Comparison of ENCODE assay signal across 8 cellular contexts in the genomic region with DNA sequence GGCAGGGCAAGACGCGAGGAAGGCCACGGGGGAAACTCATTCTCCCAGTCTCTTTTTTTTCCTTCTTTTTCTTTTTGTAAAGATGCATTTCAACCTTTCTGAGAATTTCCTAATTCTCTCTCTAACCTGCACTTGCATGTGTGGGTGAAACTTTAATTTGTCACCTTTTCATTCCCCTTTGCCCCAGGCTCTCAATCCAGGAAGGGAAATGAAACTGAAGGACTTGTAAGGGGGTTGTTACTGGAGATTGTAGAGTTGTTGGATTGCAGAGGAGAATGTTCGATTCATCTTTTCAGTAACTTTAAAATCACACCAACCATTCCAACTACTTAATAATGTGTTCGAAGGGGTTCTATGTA. TPM values are rescaled to one million over a fixed set of nuclear protein-coding genes. Genes with fewer than 3 reads are reported as not detected.
DNase-seq lines count a peak whose midpoint lies in the region; ATAC-seq, FAIRE-seq and TF ChIP-seq lines count a peak whose summit lies in the region.
"Not testable (repeated sequence)": the region's sequence is repeated elsewhere in the genome, so short reads cannot be mapped to it uniquely, and the experiment has no call there.

No MANE protein-coding gene starts in this region.

- H3K4me3 ChIP-seq in CD4-positive, alpha-beta memory T cell (ENCODE audit: low read length in 2 of 2): peak overlapping the region; percentile 3 to 38
- peak overlapping the region; percentile 70 for H3K4me3 ChIP-seq in Jurkat, Clone E6-1 (ENCODE audit: low read length)
- H3K4me3 ChIP-seq in osteoblast (ENCODE audit: insufficient read depth, low read length) (peak overlapping the region; percentile 82), tibial artery (peak overlapping the region; percentile 87 to 94)

- peak; percentile 12 for FAIRE-seq in endometrium (lab: Jason Lieb, UNC)

- not testable (repeated sequence) for H3K9me3 Mint-ChIP-seq in CD4-positive, alpha-beta memory T cell; activated naive CD4-positive, alpha-beta T cell treated with anti-CD3 and anti-CD28 coated beads, Interleukin-2, amount 50 U/mL, for 72 hours

- not testable (repeated sequence) for H3K27me3 Mint-ChIP-seq in CD4-positive, alpha-beta memory T cell

- H4K20me1 ChIP-seq in osteoblast (ENCODE audit: insufficient read depth, low read length): not testable (repeated sequence)

- not testable (repeated sequence) for H3K27me3 ChIP-seq in CD4-positive, alpha-beta memory T cell (ENCODE audit: insufficient read depth, low read length); layer of hippocampus (ENCODE audit: control insufficient read depth, insufficient read depth, low read length); osteoblast (ENCODE audit: insufficient read depth, low read length); tibial artery

- POLR2A ChIA-PET in CD4-positive, alpha-beta memory T cell (lab: Charles Lee; ENCODE audit: partially characterized antibody); RWPE1 (lab: Yijun Ruan, JAX; ENCODE audit: low non-redundant PET): not testable (repeated sequence)

- peak overlapping the region; percentile 89 to 96 (median 92) for H3K4me3 Mint-ChIP-seq in CD4-positive, alpha-beta memory T cell

- H3K9me3 ChIP-seq in CD4-positive, alpha-beta memory T cell (ENCODE audit: control insufficient read depth in 1 of 2, low read length in 2 of 2); osteoblast (ENCODE audit: low read depth, low read length); tibial artery: not testable (repeated sequence)

- TF ChIP-seq CTCF in RWPE1 (conservative IDR thresholded peaks at IDR 0.05; ENCODE audit: low read depth); osteoblast (IDR thresholded peaks at IDR 0.05; ENCODE audit: extremely low read depth, low read depth, low read length); tibial artery (IDR thresholded peaks at IDR 0.05): not testable (repeated sequence)

- not testable (repeated sequence) for ATAC-seq in activated naive CD4-positive, alpha-beta T cell treated with anti-CD3 and anti-CD28 coated beads, Interleukin-2, amount 50 U/mL, for 72 hours

- intact Hi-C loops in CD4-positive, alpha-beta memory T cell (cut with micrococcal nuclease): loop anchor here (2.0 to 5.0 kb wide), 2 partner anchors 57 to 553 kb away; partner anchors contain the start of genes INTS2 and METTL2A
- intact Hi-C loops in tibial artery (cut with DNase I; ENCODE audit: low total_unique reads): not testable (repeated sequence)

- H3K27ac ChIP-seq in CD4-positive, alpha-beta memory T cell (ENCODE audit: low read depth, low read length): peak overlapping the region; percentile 71
- H3K27ac ChIP-seq in RWPE1 (peak overlapping the region; percentile 87), layer of hippocampus (ENCODE audit: low read depth, low read length) (peak overlapping the region; percentile 52), osteoblast (ENCODE audit: low read depth, low read length) (peak overlapping the region; percentile 80), tibial artery (peak overlapping the region; percentile 96 to 97)

- peak overlapping the region; percentile 86 for H3K4me2 ChIP-seq in osteoblast (ENCODE audit: insufficient read depth, low read length)

- DNase-seq in CD4-positive, alpha-beta memory T cell: peak in 1 of 5 donors; percentile 6
- not testable (repeated sequence) for DNase-seq in Jurkat, Clone E6-1 (ENCODE audit: low read depth, low spot score); RWPE1 (ENCODE audit: low spot score); activated naive CD4-positive, alpha-beta T cell treated with anti-CD3 and anti-CD28 coated beads, Interleukin-2, amount 50 U/mL, for 72 hours (ENCODE audit: low spot score in 2 of 2); osteoblast (ENCODE audit: insufficient read length, low spot score, missing footprints); tibial artery

- H3K4me1 ChIP-seq in CD4-positive, alpha-beta memory T cell (ENCODE audit: insufficient read depth, low read length): peaks cover 12% of the 10 kb centered on the region
- H3K4me1 ChIP-seq in osteoblast (ENCODE audit: insufficient read depth, low read length): not testable (repeated sequence)
- H3K4me1 ChIP-seq in tibial artery: peaks cover 0 to 57% (median 22%) of the 10 kb centered on the region in 4 donors

- not testable (repeated sequence) for H3K36me3 ChIP-seq in CD4-positive, alpha-beta memory T cell (ENCODE audit: insufficient read depth, low read length); osteoblast (ENCODE audit: insufficient read depth, low read length)
- peaks cover 0 to 25% (median 0%) of the 10 kb centered on the region in 3 donors for H3K36me3 ChIP-seq in tibial artery

- H2AFZ ChIP-seq in osteoblast (ENCODE audit: low read length): not testable (repeated sequence)

- H3K27ac Mint-ChIP-seq in CD4-positive, alpha-beta memory T cell: peak overlapping the region; percentile 80 to 98 (median 97)
- peak overlapping the region; percentile 94 to 98 for H3K27ac Mint-ChIP-seq in activated naive CD4-positive, alpha-beta T cell treated with anti-CD3 and anti-CD28 coated beads, Interleukin-2, amount 50 U/mL, for 72 hours

- CTCF ChIA-PET in CD4-positive, alpha-beta memory T cell (lab: Charles Lee; ENCODE audit: partially characterized antibody); RWPE1 (lab: Yijun Ruan, JAX): not testable (repeated sequence)

- H3K4me1 Mint-ChIP-seq in CD4-positive, alpha-beta memory T cell: peaks cover 22 to 52% (median 39%) of the 10 kb centered on the region in 4 donors

- H3K36me3 Mint-ChIP-seq in CD4-positive, alpha-beta memory T cell: peaks cover 4 to 34% of the 10 kb centered on the region in 2 donors
- H3K36me3 Mint-ChIP-seq in activated naive CD4-positive, alpha-beta T cell treated with anti-CD3 and anti-CD28 coated beads, Interleukin-2, amount 50 U/mL, for 72 hours: peaks cover 5 to 13% of the 10 kb centered on the region in 2 donors

- H3K79me2 ChIP-seq in osteoblast (ENCODE audit: insufficient read depth, low read length): peaks cover 54% of the 10 kb centered on the region

RNA-seq across cellular contexts. Expression of gene TLK2, which starts 1.2 kb away (rescaled TPM):
- total RNA-seq in CD4-positive, alpha-beta memory T cell: 10 to 100 TPM; 64.3 to 67.7 TPM
- polyA plus RNA-seq in CD4-positive, alpha-beta memory T cell: 10 to 100 TPM in 1 of 2 donors, 1 to 10 TPM in 1; 2.4 to 15.9 TPM
- 24.6 TPM for polyA plus RNA-seq in Jurkat, Clone E6-1 (2012; ENCODE audit: insufficient read depth, insufficient read length)
- 10 to 100 TPM; 40.7 to 44.4 TPM for total RNA-seq in activated naive CD4-positive, alpha-beta T cell treated with anti-CD3 and anti-CD28 coated beads, Interleukin-2, amount 50 U/mL, for 72 hours
- total RNA-seq in osteoblast: 51.3 and 52.8 TPM in 2 replicates

RNA-seq across cellular contexts. Expression of gene METTL2A, which starts 56.2 kb away (rescaled TPM):
- total RNA-seq in CD4-positive, alpha-beta memory T cell: 10 to 100 TPM; 16.4 to 16.6 TPM
- 10 to 100 TPM in 1 of 2 donors, 1 to 10 TPM in 1; 8.9 to 19.1 TPM for polyA plus RNA-seq in CD4-positive, alpha-beta memory T cell
- 21.7 TPM for polyA plus RNA-seq in Jurkat, Clone E6-1 (2012; ENCODE audit: insufficient read depth, insufficient read length)
- total RNA-seq in activated naive CD4-positive, alpha-beta T cell treated with anti-CD3 and anti-CD28 coated beads, Interleukin-2, amount 50 U/mL, for 72 hours: 10 to 100 TPM; 22.7 to 25.1 TPM
- total RNA-seq in osteoblast: 20.9 and 24.6 TPM in 2 replicates

Comparison
In these comparisons a context has a peak if more than half of its experiments do, and no peak if none do; other contexts are left out.
1. H3K4me3 ChIP-seq: peak in every context shown above with its lines; median percentile 90 in tibial artery; 82 in osteoblast; 70 in Jurkat, Clone E6-1; 20 in CD4-positive, alpha-beta memory T cell.